21 cellular contexts compared by ENCODE assay signal in genomic region chr12:105467710-105468366, GRCh38.
DNase-seq lines count a peak whose midpoint lies in the region; ATAC-seq and TF ChIP-seq lines count a peak whose summit lies in the region.
"Had no signal": no experiment of that assay in that cellular context is flagged by ENCODE, and none has a peak within 500 bp of the region (broad histone marks: within the 10 kb centered on the region; RNA-seq: fewer than 3 reads in every experiment).

No MANE protein-coding gene starts in this region.

- no peak for TF ChIP-seq POLR2A in esophagus muscularis mucosa (IDR thresholded peaks at IDR 0.05; ENCODE audit: low read depth)

- H3K36me3 ChIP-seq in esophagus muscularis mucosa (no peaks in the 10 kb centered on the region), lower lobe of right lung (no peaks in the 10 kb centered on the region), tibial artery (no peaks in the 10 kb centered on the region)
- H3K36me3 ChIP-seq: suprapubic skin had no signal

- no peak for TF ChIP-seq EP300 in esophagus muscularis mucosa (IDR thresholded peaks at IDR 0.05)

- ATAC-seq in SK-N-SH treated with all-trans-retinoic acid at 6 μM for 48 hours (no peak), lower lobe of right lung (no peak), sciatic nerve (no peak), HG02840 (IDR thresholded peaks at IDR 0.05; ENCODE audit: low FRiP score, unreplicated experiment) (no peak)
- ATAC-seq: left colon had no signal

- H3K27me3 ChIP-seq in esophagus muscularis mucosa (peaks cover 0 to 7% (median 0%) of the 10 kb centered on the region in 4 donors), lower lobe of right lung (ENCODE audit: low read depth) (no peaks in the 10 kb centered on the region), tibial artery (no peaks in the 10 kb centered on the region)
- H3K27me3 ChIP-seq: suprapubic skin had no signal

- 87% methylated on average over 4 of the region's 4 CpGs for WGBS in esophagus muscularis mucosa

- H3K4me1 ChIP-seq in esophagus muscularis mucosa (peaks cover 0 to 10% (median 0%) of the 10 kb centered on the region in 4 donors), lower lobe of right lung (peaks cover 6% of the 10 kb centered on the region), tibial artery (peaks cover 0 to 32% (median 9%) of the 10 kb centered on the region in 4 donors)
- H3K4me1 ChIP-seq: suprapubic skin had no signal

- intact Hi-C loops in esophagus muscularis mucosa (cut with DNase I), result no loop called here
- intact Hi-C loops in lower lobe of right lung (cut with DNase I), result no loop called here
- intact Hi-C loops in tibial artery (cut with DNase I; ENCODE audit: low total_unique reads), result no loop called here
- intact Hi-C loops in sciatic nerve (cut with DNase I), result no loop called here

- H3K27ac ChIP-seq in esophagus muscularis mucosa (replicated peaks in 1 of 4), result peak overlapping the region in 3 of 4 donors; percentile 30 to 49 (median 39)
- peak overlapping the region; percentile 70 for H3K27ac ChIP-seq in lower lobe of right lung
- H3K27ac ChIP-seq in tibial artery, result peak overlapping the region; percentile 33 to 47
- H3K27ac ChIP-seq: dorsolateral prefrontal cortex, suprapubic skin had no signal

- TF ChIP-seq CTCF in esophagus muscularis mucosa (IDR thresholded peaks at IDR 0.05) (no peak), lower lobe of right lung (IDR thresholded peaks at IDR 0.05) (no peak), tibial artery (IDR thresholded peaks at IDR 0.05) (no peak)

- DNase-seq in esophagus muscularis mucosa (ENCODE audit: extremely low spot score) (no peak), lower lobe of right lung (no peak), tibial artery (no peak), cerebellar cortex (ENCODE audit: low spot score) (no peak), sciatic nerve (ENCODE audit: low spot score) (no peak)
- DNase-seq: activated CD8-positive, alpha-beta memory T cell treated with anti-CD3 and anti-CD28 coated beads, Interleukin-2, amount 50 U/mL, for 4 hours; activated effector memory CD4-positive, alpha-beta T cell treated with Interleukin-2 at 50 U/mL for 16 hours; CD4-positive, alpha-beta memory T cell; DMS153; dorsolateral prefrontal cortex; GF-D8; left colon; NCI-H1417 treated with DMSO at 0.1 percent for 48 hours; NCI-H526 treated with DMSO at 0.1 percent for 48 hours; retina; SHP77; stimulated activated CD4-positive, alpha-beta T cell treated with anti-CD3 and anti-CD28 coated beads, Interleukin-15, amount 100 ng/mL, for 24 hours; T-helper 1 cell had no signal

- H3K4me3 ChIP-seq in esophagus muscularis mucosa (no peak overlapping the region), lower lobe of right lung (no peak overlapping the region), tibial artery (no peak overlapping the region)
- H3K4me3 ChIP-seq: dorsolateral prefrontal cortex, suprapubic skin had no signal

- H3K9me3 ChIP-seq in esophagus muscularis mucosa (no peaks in the 10 kb centered on the region), lower lobe of right lung (no peaks in the 10 kb centered on the region), tibial artery (no peaks in the 10 kb centered on the region)
- H3K9me3 ChIP-seq: suprapubic skin had no signal

TF ChIP-seq in SK-N-SH treated with all-trans-retinoic acid at 6 μM for 48 hours, 23 proteins besides CTCF, POLR2A, EP300 and RAD21:
- no peak for TF ChIP-seq GLIS3 (CRISPR knock-in tag; IDR thresholded peaks at IDR 0.05)
- TF ChIP-seq ZC3H10 (CRISPR knock-in tag; IDR thresholded peaks at IDR 0.05), result no peak
- TF ChIP-seq ZFP3 (CRISPR knock-in tag; IDR thresholded peaks at IDR 0.05), result peak; percentile 93
TF ChIP-seq in SK-N-SH treated with all-trans-retinoic acid at 6 μM for 48 hours: peak in this region for 1.
